16 cellular contexts compared by ENCODE assay signal in the genomic region with DNA sequence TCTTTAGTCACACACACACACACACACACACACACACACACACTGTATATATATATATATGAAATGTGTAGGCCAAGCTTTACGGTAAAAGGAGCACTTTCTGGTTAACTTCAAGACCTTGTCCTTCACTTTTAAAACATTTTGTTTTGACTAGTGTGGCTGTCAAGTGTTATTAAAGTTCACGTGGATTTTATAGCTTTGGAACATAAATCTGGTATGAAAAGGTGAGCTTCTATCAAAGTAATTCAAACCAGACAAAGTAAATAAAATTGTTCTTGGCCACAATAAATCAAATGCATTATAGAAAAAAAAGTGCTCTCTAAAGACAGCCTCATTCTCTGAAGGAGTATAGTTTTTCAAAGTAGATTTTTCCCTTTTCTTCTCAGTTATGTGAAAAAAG.
DNase-seq lines count a peak whose midpoint lies in the region; ATAC-seq and TF ChIP-seq lines count a peak whose summit lies in the region.
"Had no signal": no experiment of that assay in that cellular context is flagged by ENCODE, and none has a peak within 500 bp of the region (broad histone marks: within the 10 kb centered on the region; RNA-seq: fewer than 3 reads in every experiment).

No MANE protein-coding gene starts in this region.

- DNase-seq in cardiac muscle cell (ENCODE audit: low read depth in 1 of 2, low spot score in 1 of 2) (no peak), left cardiac atrium (no peak), left kidney (ENCODE audit: low read depth, low spot score) (peak; percentile 50), NCI-H524 treated with DMSO at 0.1 percent for 48 hours (lab: John Stamatoyannopoulos, UW) (no peak), NCI-H82 treated with DMSO at 0.1 percent for 48 hours (lab: John Stamatoyannopoulos, UW; ENCODE audit: unreplicated experiment) (no peak)
- DNase-seq: AML-193; Caco-2; Calu3; CD4-positive, alpha-beta T cell; CD8-positive, alpha-beta T cell; DMS79 treated with DMSO at 0.1 percent for 48 hours; GF-D8 had no signal

- H3K36me3 ChIP-seq in cardiac muscle cell = peaks cover 3% of the 10 kb centered on the region
- H3K36me3 ChIP-seq: BLaER1 treated with 17β-estradiol and CSF1 and Interleukin-3, amounts not matched to agents 10 nM and 100 nM had no signal

- H3K9me3 ChIP-seq in cardiac muscle cell (ENCODE audit: low read depth) = no peaks in the 10 kb centered on the region
- H3K9me3 ChIP-seq: A549; BLaER1 treated with 17β-estradiol and CSF1 and Interleukin-3, amounts not matched to agents 10 nM and 100 nM; Caco-2 had no signal

- no peaks in the 10 kb centered on the region for H3K4me1 ChIP-seq in cardiac muscle cell (ENCODE audit: low read depth)
- H3K4me1 ChIP-seq: A549; BLaER1 treated with 17β-estradiol and CSF1 and Interleukin-3, amounts not matched to agents 10 nM and 100 nM; Caco-2 had no signal

- no peaks in the 10 kb centered on the region for H3K27me3 ChIP-seq in cardiac muscle cell
- H3K27me3 ChIP-seq: BLaER1 treated with 17β-estradiol and CSF1 and Interleukin-3, amounts not matched to agents 10 nM and 100 nM had no signal

- intact Hi-C loops in left cardiac atrium (cut with DNase I) = no loop called here

- no peak for ATAC-seq in left cardiac atrium
- ATAC-seq: A549; CD8-positive, alpha-beta T cell had no signal

- H3K4me3 ChIP-seq in cardiac muscle cell = no peak overlapping the region
- H3K4me3 ChIP-seq: A549; BLaER1 treated with 17β-estradiol and CSF1 and Interleukin-3, amounts not matched to agents 10 nM and 100 nM had no signal

- TF ChIP-seq CTCF in cardiac muscle cell (IDR thresholded peaks at IDR 0.05; ENCODE audit: low read depth, low read length) = no peak

- H3K27ac ChIP-seq in cardiac muscle cell = peak overlapping the region; percentile 3
- H3K27ac ChIP-seq: 22Rv1; A549; BLaER1 treated with 17β-estradiol and CSF1 and Interleukin-3, amounts not matched to agents 10 nM and 100 nM; C4-2B had no signal
